ENCODE assay signal across 8 cellular contexts in the genomic region with DNA sequence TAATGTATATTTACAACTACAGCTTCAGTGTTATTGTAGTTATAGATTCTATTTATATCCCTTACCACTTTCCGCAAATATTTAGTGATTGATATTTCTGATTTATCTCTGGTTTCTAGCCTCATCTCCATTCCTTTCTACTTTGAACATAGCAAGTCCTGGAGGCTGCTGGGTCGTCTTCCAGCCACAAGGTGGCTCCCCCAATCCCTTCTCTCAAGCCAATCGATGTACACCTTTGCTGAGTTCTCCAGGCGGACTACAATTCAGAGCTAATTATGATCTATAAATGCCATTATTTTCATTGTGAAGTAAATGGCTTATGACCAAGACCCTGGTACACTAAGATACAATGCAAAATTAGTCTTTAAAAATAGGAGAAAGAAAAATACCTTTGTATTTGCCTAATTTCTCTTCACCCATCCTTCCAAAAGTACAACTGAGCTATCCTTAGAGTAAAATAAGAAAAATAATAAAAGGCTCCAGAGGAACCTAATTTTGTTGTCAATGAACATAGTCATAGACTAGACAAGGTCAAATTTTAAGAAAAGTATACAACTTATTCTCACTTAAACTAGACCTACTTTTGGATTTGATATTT.
DNase-seq lines count a peak whose midpoint lies in the region; ATAC-seq, FAIRE-seq and TF ChIP-seq lines count a peak whose summit lies in the region.

No MANE protein-coding gene starts in this region.

- in situ Hi-C loops in ACHN (cut with HindIII; ENCODE audit: low pct_ligation_motif_present, low pct_unique_long_range_greater_than_20kb, low sequenced_read_pairs) = no loop called here
- in situ Hi-C loops in GM13976 (cut with MboI; ENCODE audit: low sequenced_read_pairs, unreplicated experiment) = no loop called here

- H3K27ac ChIP-seq in endothelial cell of umbilical vein (ENCODE audit: insufficient read depth, low read depth, low read length) (no peak overlapping the region), thoracic aorta (no peak overlapping the region)
- no peak overlapping the region for H3K27ac ChIP-seq in naive thymus-derived CD4-positive, alpha-beta T cell (ENCODE audit: low read depth, low read length)

- H3K27me3 ChIP-seq in endothelial cell of umbilical vein (ENCODE audit: control insufficient read depth in 2 of 2, insufficient read depth in 2 of 2, low read length in 2 of 2) (no peaks in the 10 kb centered on the region), thoracic aorta (replicated peaks; ENCODE audit: insufficient read depth) (no peaks in the 10 kb centered on the region)
- no peaks in the 10 kb centered on the region for H3K27me3 ChIP-seq in naive thymus-derived CD4-positive, alpha-beta T cell (ENCODE audit: control insufficient read depth in 2 of 2, insufficient read depth in 2 of 2, low read length in 2 of 2)

- H3K4me1 ChIP-seq in endothelial cell of umbilical vein (ENCODE audit: control insufficient read depth, extremely low read depth, insufficient read depth, low read length) = no peaks in the 10 kb centered on the region
- H3K4me1 ChIP-seq in naive thymus-derived CD4-positive, alpha-beta T cell (ENCODE audit: control insufficient read depth in 2 of 2, insufficient read depth in 2 of 2, low read length in 2 of 2) = no peaks in the 10 kb centered on the region
- no peaks in the 10 kb centered on the region for H3K4me1 ChIP-seq in thoracic aorta (ENCODE audit: control insufficient read depth in 1 of 2, low read depth in 2 of 2)

- no peaks in the 10 kb centered on the region for H3K27me3 Mint-ChIP-seq in naive thymus-derived CD4-positive, alpha-beta T cell

- FAIRE-seq in endothelial cell of umbilical vein (lab: Jason Lieb, UNC) = peak; percentile 24

- DNase-seq in ACHN (peak; percentile 71), GM13976 (ENCODE audit: low spot score) (peak; percentile 31), NCI-H2227 treated with DMSO at 0.1 percent for 48 hours (lab: John Stamatoyannopoulos, UW) (peak; percentile 47), endothelial cell of umbilical vein (ENCODE audit: low read depth, low spot score) (peak; percentile 59), thoracic aorta (ENCODE audit: low spot score) (no peak)
- DNase-seq in activated CD4-positive, alpha-beta T cell treated with anti-CD3 and anti-CD28 coated beads, Interleukin-2, amount 50 U/mL, for 1 hour = peak; percentile 50
- peak in 6 of 9 donors; percentile 25 to 49 (median 34) for DNase-seq in naive thymus-derived CD4-positive, alpha-beta T cell

- H3K36me3 Mint-ChIP-seq in naive thymus-derived CD4-positive, alpha-beta T cell = peaks cover 0 to 9% (median 0%) of the 10 kb centered on the region in 5 donors

- H3K4me3 Mint-ChIP-seq in naive thymus-derived CD4-positive, alpha-beta T cell = no peak overlapping the region

- dilution Hi-C loops in endothelial cell of umbilical vein (cut with MboI; ENCODE audit: extremely low pct_ligation_motif_present, low sequenced_read_pairs) = no loop called here

- peak; percentile 78 for ATAC-seq in naive thymus-derived CD4-positive, alpha-beta T cell
- ATAC-seq in thoracic aorta (ENCODE audit: insufficient number of reproducible peaks, low FRiP score, low read depth) (no peak), GM18909 (IDR thresholded peaks at IDR 0.05; ENCODE audit: poor library complexity, unreplicated experiment) (no peak)

- H3K9me3 ChIP-seq in endothelial cell of umbilical vein (replicated peaks; ENCODE audit: control insufficient read depth, insufficient read depth, low read length) (no peaks in the 10 kb centered on the region), thoracic aorta (no peaks in the 10 kb centered on the region)
- no peaks in the 10 kb centered on the region for H3K9me3 ChIP-seq in naive thymus-derived CD4-positive, alpha-beta T cell (ENCODE audit: control insufficient read depth in 2 of 3, low read length in 3 of 3)

- POLR2A ChIA-PET in endothelial cell of umbilical vein (lab: Charles Lee) = interaction anchor here (0.7 kb wide), 1 partner anchor 43 kb away, joined by 5 read pairs; no protein-coding TSS in a partner anchor
- POLR2A ChIA-PET in naive thymus-derived CD4-positive, alpha-beta T cell (lab: Charles Lee) = interaction anchor here (0.8 kb wide), 1 partner anchor 20 kb away, joined by 3 read pairs; no protein-coding TSS in a partner anchor

- no peaks in the 10 kb centered on the region for H3K79me2 ChIP-seq in endothelial cell of umbilical vein (ENCODE audit: control insufficient read depth, insufficient read depth, low read length)

- no peaks in the 10 kb centered on the region for H4K20me1 ChIP-seq in endothelial cell of umbilical vein (replicated peaks; ENCODE audit: control insufficient read depth, extremely low read depth, insufficient read depth, low read length)

- H2AFZ ChIP-seq in endothelial cell of umbilical vein (ENCODE audit: low read depth, low read length) = no peak overlapping the region

- no peaks in the 10 kb centered on the region for H3K9me1 ChIP-seq in endothelial cell of umbilical vein (replicated peaks; ENCODE audit: control insufficient read depth, extremely low read depth, insufficient read depth, low read length)

- no peak overlapping the region for H3K9ac ChIP-seq in endothelial cell of umbilical vein (replicated peaks; ENCODE audit: extremely low read depth, insufficient read depth, low read length)

- H3K4me1 Mint-ChIP-seq in naive thymus-derived CD4-positive, alpha-beta T cell = peaks cover 13 to 57% (median 36%) of the 10 kb centered on the region in 7 donors

- peak overlapping the region in 2 of 9 donors; percentile 1 to 27 for H3K27ac Mint-ChIP-seq in naive thymus-derived CD4-positive, alpha-beta T cell

- no peak for TF ChIP-seq POLR2A in endothelial cell of umbilical vein (IDR thresholded peaks at IDR 0.05; ENCODE audit: low read depth, low read length)

- H3K4me3 ChIP-seq in endothelial cell of umbilical vein (replicated peaks in 1 of 3; ENCODE audit: insufficient read depth in 1 of 3, low read depth in 1 of 3, low read length in 3 of 3) = no peak overlapping the region
- H3K4me3 ChIP-seq in naive thymus-derived CD4-positive, alpha-beta T cell (ENCODE audit: low read length) = no peak overlapping the region
- H3K4me3 ChIP-seq in thoracic aorta = no peak overlapping the region

- no peaks in the 10 kb centered on the region for H3K9me3 Mint-ChIP-seq in naive thymus-derived CD4-positive, alpha-beta T cell

- H3K36me3 ChIP-seq in endothelial cell of umbilical vein (ENCODE audit: control insufficient read depth in 2 of 2, extremely low read depth in 1 of 2, insufficient read depth in 2 of 2, low read length in 2 of 2) (no peaks in the 10 kb centered on the region), thoracic aorta (no peaks in the 10 kb centered on the region)
- H3K36me3 ChIP-seq in naive thymus-derived CD4-positive, alpha-beta T cell (ENCODE audit: control insufficient read depth in 2 of 3, insufficient read depth in 3 of 3, low read length in 3 of 3) = no peaks in the 10 kb centered on the region

- no peak overlapping the region for H3K4me2 ChIP-seq in endothelial cell of umbilical vein (ENCODE audit: insufficient read depth, low read length)

- BruUV-seq in endothelial cell of umbilical vein (replicated peaks; lab: Mats Ljungman, UMichigan) = no TSS peak

- CTCF ChIA-PET in endothelial cell of umbilical vein (lab: Charles Lee) = interaction anchor here (0.6 to 3.0 kb wide), 48 partner anchors 9 to 571 kb away, joined by 3 to 78 read pairs (median 5); a partner anchor contains a TSS
- CTCF ChIA-PET in naive thymus-derived CD4-positive, alpha-beta T cell (lab: Charles Lee) = interaction anchor here (0.6 to 2.4 kb wide), 13 partner anchors 8 to 310 kb away, joined by 3 to 8 read pairs (median 4); a partner anchor contains a TSS

- intact Hi-C loops in endothelial cell of umbilical vein (cut with micrococcal nuclease) = loop anchor here (1.0 to 2.0 kb wide), 3 partner anchors 47 to 310 kb away; no protein-coding TSS in a partner anchor
- intact Hi-C loops in naive thymus-derived CD4-positive, alpha-beta T cell (cut with micrococcal nuclease) = loop anchor here (1.0 to 2.0 kb wide), 4 partner anchors 13 to 286 kb away; no protein-coding TSS in a partner anchor

- TF ChIP-seq CTCF in GM13976 (IDR thresholded peaks at IDR 0.05; ENCODE audit: borderline replicate concordance, control extremely low read depth, extremely low read depth, insufficient read depth, missing control alignments) = peak; percentile 73
- TF ChIP-seq CTCF in endothelial cell of umbilical vein (IDR thresholded peaks at IDR 0.05; ENCODE audit: extremely low read depth in 1 of 2, insufficient read depth in 1 of 2, low read depth in 1 of 2, low read length in 2 of 2) = peak; percentile 79 to 84
- peak; percentile 60 for TF ChIP-seq CTCF in thoracic aorta (IDR thresholded peaks at IDR 0.05)

TF ChIP-seq in endothelial cell of umbilical vein, 7 proteins besides CTCF, POLR2A, EP300 and RAD21:
- no peak for TF ChIP-seq EZH2 (IDR thresholded peaks at IDR 0.05; ENCODE audit: borderline replicate concordance, low read depth, low read length, severe bottlenecking)
